15 cellular contexts compared by ENCODE assay signal in the genomic region with DNA sequence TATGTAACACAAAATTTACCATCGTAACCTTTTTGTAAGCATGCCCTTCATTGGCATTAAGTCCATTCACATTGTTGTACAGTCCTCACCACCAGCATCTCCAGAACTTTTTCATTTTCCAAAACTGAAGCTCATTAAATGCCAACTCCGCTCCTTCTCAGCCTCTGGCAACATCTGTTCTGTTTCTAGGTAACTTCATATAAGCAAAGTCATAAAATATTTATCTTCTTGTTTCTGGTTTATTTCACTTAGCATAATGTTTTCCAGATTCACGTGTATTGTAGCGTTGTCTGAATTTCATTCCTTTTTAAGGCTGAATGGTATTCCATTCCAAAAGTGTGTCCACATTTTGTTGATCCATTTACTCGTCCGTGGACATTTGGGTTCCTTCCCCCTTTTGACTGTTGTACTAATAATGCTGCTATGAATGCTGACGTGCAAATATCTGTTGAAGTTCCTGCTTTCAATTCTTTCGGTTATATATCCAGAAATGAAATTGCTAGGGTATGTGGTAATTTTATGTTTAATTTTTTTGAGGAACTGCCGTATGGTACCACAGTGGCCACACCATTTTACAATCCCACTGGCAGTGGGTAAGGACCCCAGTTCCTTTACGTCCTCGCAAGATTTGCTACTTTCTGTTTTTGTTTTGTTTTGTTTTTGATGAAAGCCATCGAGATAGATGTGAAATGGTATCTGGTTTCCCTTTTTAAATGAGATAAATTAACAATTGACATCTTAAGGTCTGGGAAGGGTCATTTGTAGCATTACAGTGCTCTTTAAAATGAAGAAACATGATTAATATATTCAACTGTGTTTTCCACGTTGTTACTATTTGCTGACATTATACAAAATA.
A peak's percentile ranks its signal among the peaks of the same experiment; 100 is the strongest.
DNase-seq lines count a peak whose midpoint lies in the region; ATAC-seq, FAIRE-seq and TF ChIP-seq lines count a peak whose summit lies in the region.
"Had no signal": no experiment of that assay in that cellular context is flagged by ENCODE, and none has a peak within 500 bp of the region (broad histone marks: within the 10 kb centered on the region; RNA-seq: fewer than 3 reads in every experiment).

No MANE protein-coding gene starts in this region.

- peak overlapping the region in 1 of 2 donors; percentile 6 for H3K4me3 ChIP-seq in gastroesophageal sphincter
- no peak overlapping the region for H3K4me3 ChIP-seq in mucosa of descending colon
- peak overlapping the region; percentile 13 for H3K4me3 ChIP-seq in thoracic aorta

- no peaks in the 10 kb centered on the region for H3K27me3 Mint-ChIP-seq in T-helper 2 cell treated with Interferon-gamma antibody and Interleukin-4, amounts not matched to agents 5 μg/mL and 100 μg/mL, for 36 hours (ENCODE audit: low read depth)
- H3K27me3 Mint-ChIP-seq: activated T-helper 17 cell treated with anti-CD3 and anti-CD28 coated beads, Interleukin-2, amount 50 U/mL, for 72 hours had no signal

- intact Hi-C loops in mucosa of descending colon (cut with DNase I, micrococcal nuclease), result no loop called here

- DNase-seq in NOMO-1 treated with dmso at 0.1 percent for 144 hours (lab: John Stamatoyannopoulos, UW; ENCODE audit: unreplicated experiment), result peak; percentile 43
- no peak for DNase-seq in mucosa of descending colon
- DNase-seq in thoracic aorta (ENCODE audit: low spot score), result no peak
- DNase-seq in T-helper 2 cell treated with Interferon-gamma antibody and Interleukin-4, amounts not matched to agents 5 μg/mL and 100 μg/mL, for 36 hours (ENCODE audit: low spot score), result no peak
- no peak for DNase-seq in GM12892 (ENCODE audit: insufficient read length)
- DNase-seq: activated CD4-positive, CD25-positive, alpha-beta regulatory T cell treated with anti-CD3 and anti-CD28 coated beads, Interleukin-2, amount 50 U/mL, for 72 hours; NCI-H1694 treated with DMSO at 0.1 percent for 48 hours; NCI-H345; SIG-M5; stimulated activated CD4-positive, alpha-beta T cell treated with anti-CD3 and anti-CD28 coated beads, Interleukin-2, amount 100 ng/mL, for 24 hours had no signal

- WGBS in gastroesophageal sphincter (ENCODE audit: low coverage in 1 of 2), 2 donors, result 24 to 26% methylated on average over 13 of the region's 13 CpGs

- ATAC-seq in gastroesophageal sphincter (peak; percentile 60), mucosa of descending colon (peak; percentile 30), thoracic aorta (ENCODE audit: insufficient number of reproducible peaks, low FRiP score, low read depth) (no peak), GM18858 (IDR thresholded peaks at IDR 0.05; ENCODE audit: unreplicated experiment) (no peak)
- ATAC-seq: activated T-helper 17 cell treated with anti-CD3 and anti-CD28 coated beads, Interleukin-2, amount 50 U/mL, for 72 hours had no signal

- H3K27me3 ChIP-seq in gastroesophageal sphincter, result no peaks in the 10 kb centered on the region
- no peaks in the 10 kb centered on the region for H3K27me3 ChIP-seq in thoracic aorta (replicated peaks; ENCODE audit: insufficient read depth)
- H3K27me3 ChIP-seq: adrenal gland, BE2C had no signal

- no peak for FAIRE-seq in GM12892 (lab: Jason Lieb, UNC)

- H3K36me3 ChIP-seq in gastroesophageal sphincter (peaks cover 0 to 34% of the 10 kb centered on the region in 2 donors), mucosa of descending colon (ENCODE audit: low read depth) (no peaks in the 10 kb centered on the region), thoracic aorta (peaks cover 27% of the 10 kb centered on the region)
- H3K36me3 ChIP-seq: BE2C had no signal

- peak overlapping the region; percentile 69 to 81 (median 76) for H3K27ac ChIP-seq in gastroesophageal sphincter
- no peak overlapping the region for H3K27ac ChIP-seq in thoracic aorta

- peaks cover 4% of the 10 kb centered on the region for H3K4me1 Mint-ChIP-seq in T-helper 2 cell treated with Interferon-gamma antibody and Interleukin-4, amounts not matched to agents 5 μg/mL and 100 μg/mL, for 36 hours (ENCODE audit: low read depth)

- TF ChIP-seq POLR2A in gastroesophageal sphincter (IDR thresholded peaks at IDR 0.05), result no peak
- no peak for TF ChIP-seq POLR2A in GM12892 (IDR thresholded peaks at IDR 0.05; ENCODE audit: low read depth, low read length)

- TF ChIP-seq CTCF in gastroesophageal sphincter (IDR thresholded peaks at IDR 0.05) (no peak), mucosa of descending colon (IDR thresholded peaks at IDR 0.05) (no peak), thoracic aorta (IDR thresholded peaks at IDR 0.05) (no peak)

- H3K36me3 Mint-ChIP-seq in T-helper 2 cell treated with Interferon-gamma antibody and Interleukin-4, amounts not matched to agents 5 μg/mL and 100 μg/mL, for 36 hours (ENCODE audit: low read depth), result peaks cover 33% of the 10 kb centered on the region

- TF ChIP-seq EP300 in gastroesophageal sphincter (IDR thresholded peaks at IDR 0.05), result no peak

- H3K9me3 ChIP-seq in gastroesophageal sphincter, result no peaks in the 10 kb centered on the region
- no peaks in the 10 kb centered on the region for H3K9me3 ChIP-seq in mucosa of descending colon
- no peaks in the 10 kb centered on the region for H3K9me3 ChIP-seq in thoracic aorta
- H3K9me3 ChIP-seq: adrenal gland, BE2C had no signal

- no peaks in the 10 kb centered on the region for H3K9me3 Mint-ChIP-seq in T-helper 2 cell treated with Interferon-gamma antibody and Interleukin-4, amounts not matched to agents 5 μg/mL and 100 μg/mL, for 36 hours
- H3K9me3 Mint-ChIP-seq: activated T-helper 17 cell treated with anti-CD3 and anti-CD28 coated beads, Interleukin-2, amount 50 U/mL, for 72 hours had no signal

- peaks cover 0 to 46% (median 0%) of the 10 kb centered on the region in 3 donors for H3K4me1 ChIP-seq in gastroesophageal sphincter
- no peaks in the 10 kb centered on the region for H3K4me1 ChIP-seq in mucosa of descending colon (ENCODE audit: low read depth)
- H3K4me1 ChIP-seq in thoracic aorta (ENCODE audit: control insufficient read depth in 1 of 2, low read depth in 2 of 2), result peaks cover 4 to 11% of the 10 kb centered on the region in 2 donors

- no peak overlapping the region for H3K4me3 Mint-ChIP-seq in T-helper 2 cell treated with Interferon-gamma antibody and Interleukin-4, amounts not matched to agents 5 μg/mL and 100 μg/mL, for 36 hours
- H3K4me3 Mint-ChIP-seq: activated T-helper 17 cell treated with anti-CD3 and anti-CD28 coated beads, Interleukin-2, amount 50 U/mL, for 72 hours had no signal

- no peak overlapping the region for H3K27ac Mint-ChIP-seq in T-helper 2 cell treated with Interferon-gamma antibody and Interleukin-4, amounts not matched to agents 5 μg/mL and 100 μg/mL, for 36 hours
- H3K27ac Mint-ChIP-seq: activated T-helper 17 cell treated with anti-CD3 and anti-CD28 coated beads, Interleukin-2, amount 50 U/mL, for 72 hours had no signal

Comparison
In these comparisons a context has a peak if more than half of its experiments do, and no peak if none do; other contexts are left out.
1. ATAC-seq: peak in gastroesophageal sphincter (single experiment) and mucosa of descending colon (single experiment); none in thoracic aorta (single experiment) and GM18858 (single experiment).
2. H3K27ac ChIP-seq: peak in gastroesophageal sphincter (4 of 4); none in thoracic aorta (0 of 2).